Comparison of ENCODE assay signal across 25 cellular contexts in the genomic region with DNA sequence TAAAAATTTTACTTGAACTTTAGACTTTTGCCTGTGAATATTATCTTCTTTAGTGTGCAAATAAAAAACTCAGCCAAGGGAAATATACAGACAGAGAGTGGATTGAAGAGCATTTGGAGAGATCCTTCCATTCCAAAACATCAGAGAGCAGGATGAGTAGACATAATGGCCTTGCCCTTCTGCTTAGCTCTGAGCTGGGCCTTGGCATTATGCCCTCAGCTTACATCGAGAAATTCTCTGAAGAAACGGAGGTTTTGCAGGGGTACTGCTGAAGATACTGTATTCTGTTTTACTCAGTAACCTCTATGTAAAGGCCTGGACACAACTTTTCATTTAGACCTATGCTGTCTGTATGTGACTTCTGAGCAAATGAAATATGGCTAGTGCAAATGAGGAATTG.
"Had no signal": no experiment of that assay in that cellular context is flagged by ENCODE, and none has a peak within 500 bp of the region (broad histone marks: within the 10 kb centered on the region; RNA-seq: fewer than 3 reads in every experiment).

No MANE protein-coding gene starts in this region.

- H3K4me1 Mint-ChIP-seq: activated B cell treated with CpG ODN at 0.5 μM for 24 hours; activated CD4-positive, alpha-beta T cell treated with anti-CD3 and anti-CD28 coated beads, Interleukin-2, amount 10 ng/mL, durations not matched to agents 24 days and 14 days; activated naive CD8-positive, alpha-beta T cell treated with anti-CD3 and anti-CD28 coated beads, Interleukin-2, amount 50 U/mL, for 24 hours had no signal

- H3K9me3 ChIP-seq: MG63, Peyer's patch, SJSA1 had no signal

- H3K27me3 ChIP-seq: MG63, Peyer's patch, SJSA1 had no signal

- H3K36me3 Mint-ChIP-seq: activated CD4-positive, alpha-beta memory T cell treated with anti-CD3 and anti-CD28 coated beads for 36 hours; activated naive CD4-positive, alpha-beta T cell treated with anti-CD3 and anti-CD28 coated beads, Interleukin-2, amount 50 U/mL, for 72 hours had no signal

- H3K27ac Mint-ChIP-seq: activated B cell treated with CpG ODN at 0.5 μM for 24 hours; activated CD4-positive, alpha-beta memory T cell treated with anti-CD3 and anti-CD28 coated beads for 36 hours; activated CD4-positive, alpha-beta T cell treated with anti-CD3 and anti-CD28 coated beads, Interleukin-2, amount 10 ng/mL, durations not matched to agents 24 days and 14 days; activated naive CD8-positive, alpha-beta T cell treated with anti-CD3 and anti-CD28 coated beads, Interleukin-2, amount 50 U/mL, for 24 hours; T-helper 1 cell treated with Interleukin-12 subunit alpha and Interleukin-12 subunit beta and Interleukin-4 antibody, amounts not matched to agents 30 μg/mL and 1 μg/mL, for 36 hours had no signal

- H3K27ac ChIP-seq: Peyer's patch, RWPE1, SJSA1 had no signal

- H3K4me3 Mint-ChIP-seq: activated B cell treated with CpG ODN at 0.5 μM for 24 hours; activated CD4-positive, alpha-beta memory T cell treated with anti-CD3 and anti-CD28 coated beads for 36 hours; activated CD4-positive, alpha-beta T cell treated with anti-CD3 and anti-CD28 coated beads, Interleukin-2, amount 10 ng/mL, durations not matched to agents 24 days and 14 days; activated naive CD8-positive, alpha-beta T cell treated with anti-CD3 and anti-CD28 coated beads, Interleukin-2, amount 50 U/mL, for 24 hours; activated T-cell treated with anti-CD3 and anti-CD28 coated beads, Interleukin-2, amount 50 U/mL, for 4 hours; T-helper 1 cell treated with Interleukin-12 subunit alpha and Interleukin-12 subunit beta and Interleukin-4 antibody, amounts not matched to agents 30 μg/mL and 1 μg/mL, for 36 hours had no signal

- H3K27me3 Mint-ChIP-seq: activated B cell treated with CpG ODN at 0.5 μM for 24 hours; activated CD4-positive, alpha-beta memory T cell treated with anti-CD3 and anti-CD28 coated beads for 36 hours; activated CD4-positive, alpha-beta T cell treated with anti-CD3 and anti-CD28 coated beads, Interleukin-2, amount 10 ng/mL, durations not matched to agents 24 days and 14 days; activated naive CD8-positive, alpha-beta T cell treated with anti-CD3 and anti-CD28 coated beads, Interleukin-2, amount 50 U/mL, for 24 hours had no signal

- DNase-seq: activated B cell treated with CpG ODN at 0.5 μM for 24 hours; activated CD4-positive, alpha-beta memory T cell treated with anti-CD3 and anti-CD28 coated beads for 36 hours; activated CD4-positive, alpha-beta T cell treated with anti-CD3 and anti-CD28 coated beads for 1 hour; activated CD4-positive, alpha-beta T cell treated with anti-CD3 and anti-CD28 coated beads, Interleukin-2, amount 10 ng/mL, durations not matched to agents 24 days and 14 days; activated CD8-positive, alpha-beta memory T cell treated with anti-CD3 and anti-CD28 coated beads for 24 hours; activated effector memory CD4-positive, alpha-beta T cell treated with anti-CD3 and anti-CD28 coated beads, Interleukin-2, amount 50 U/mL, for 16 hours; activated naive CD4-positive, alpha-beta T cell treated with Interleukin-2 at 50 U/mL for 16 hours; activated naive CD8-positive, alpha-beta T cell treated with anti-CD3 and anti-CD28 coated beads, Interleukin-2, amount 50 U/mL, for 24 hours; activated T-cell treated with anti-CD3 and anti-CD28 coated beads, Interleukin-2, amount 50 U/mL, for 4 hours; amygdala; cerebellar nuclear complex; MG63; NCI-H1105 treated with DMSO at 0.1 percent for 48 hours; NCI-H1436 treated with DMSO at 0.1 percent for 48 hours; NCI-H187; NCI-H2171 treated with DMSO at 0.1 percent for 48 hours; NCI-H226; NCI-H526; NCI-H82; Peyer's patch; SHP77 had no signal

- H3K9me3 Mint-ChIP-seq: activated CD4-positive, alpha-beta memory T cell treated with anti-CD3 and anti-CD28 coated beads for 36 hours; activated naive CD4-positive, alpha-beta T cell treated with anti-CD3 and anti-CD28 coated beads, Interleukin-2, amount 50 U/mL, for 72 hours had no signal

- H3K4me3 ChIP-seq: MG63, Peyer's patch, SJSA1 had no signal

- H3K4me1 ChIP-seq: Peyer's patch, SJSA1 had no signal

- H3K36me3 ChIP-seq: MG63, Peyer's patch, SJSA1 had no signal
